11 cellular contexts compared by ENCODE assay signal in genomic region chr5:132814441-132815294, GRCh38. TPM values are rescaled to one million over a fixed set of nuclear protein-coding genes. Genes with fewer than 3 reads are reported as not detected.
DNase-seq lines count a peak whose midpoint lies in the region; ATAC-seq and TF ChIP-seq lines count a peak whose summit lies in the region.
"Had no signal": no experiment of that assay in that cellular context is flagged by ENCODE, and none has a peak within 500 bp of the region (broad histone marks: within the 10 kb centered on the region; RNA-seq: fewer than 3 reads in every experiment).

No MANE protein-coding gene starts in this region.

- H3K4ac ChIP-seq in mesendoderm (ENCODE audit: low read depth, low read length) = no peak overlapping the region

- no peak overlapping the region for H3K27ac Mint-ChIP-seq in activated CD8-positive, alpha-beta memory T cell treated with anti-CD3 and anti-CD28 coated beads, Interleukin-2, amount 10 ng/mL, durations not matched to agents 7 days and 5 days

- H2BK15ac ChIP-seq in mesendoderm (replicated peaks; ENCODE audit: low read depth) = no peak overlapping the region

- H3K18ac ChIP-seq in mesendoderm (ENCODE audit: low read length) = no peak overlapping the region

- H2BK5ac ChIP-seq in mesendoderm (ENCODE audit: low read length) = no peak overlapping the region

- no peaks in the 10 kb centered on the region for H3K79me1 ChIP-seq in mesendoderm (ENCODE audit: low read length)

- no peak for TF ChIP-seq CTCF in coronary artery (IDR thresholded peaks at IDR 0.05)
- no peak for TF ChIP-seq CTCF in testis (IDR thresholded peaks at IDR 0.05)

- H3K36me3 ChIP-seq in mesendoderm (ENCODE audit: control insufficient read depth, insufficient read depth, low read length) = no peaks in the 10 kb centered on the region
- H3K36me3 ChIP-seq in testis (ENCODE audit: low read depth, missing control alignments) = no peaks in the 10 kb centered on the region

- H3K4me1 ChIP-seq in mesendoderm (ENCODE audit: control insufficient read depth, low read depth, low read length) (no peaks in the 10 kb centered on the region), testis (no peaks in the 10 kb centered on the region)

- H3K27me3 ChIP-seq in mesendoderm (ENCODE audit: insufficient read depth, low read length, poor library complexity) (peaks cover 25% of the 10 kb centered on the region), testis (no peaks in the 10 kb centered on the region)

- no peak for DNase-seq in activated CD8-positive, alpha-beta memory T cell treated with anti-CD3 and anti-CD28 coated beads, Interleukin-2, amount 10 ng/mL, durations not matched to agents 7 days and 5 days
- no peak for DNase-seq in activated CD8-positive, alpha-beta memory T cell treated with anti-CD3 and anti-CD28 coated beads for 24 hours
- DNase-seq in coronary artery (ENCODE audit: low spot score) = no peak
- peak; percentile 65 for DNase-seq in mesendoderm
- DNase-seq in testis = peak; percentile 24
- DNase-seq: activated CD4-positive, alpha-beta T cell treated with anti-CD3 and anti-CD28 coated beads for 1 hour; stimulated activated CD4-positive, alpha-beta T cell treated with anti-CD3 and anti-CD28 coated beads, Interleukin-12 subunit alpha, Interleukin-12 subunit beta, amount 100 ng/mL, for 4 hours had no signal

- no peak overlapping the region for H4K8ac ChIP-seq in mesendoderm (ENCODE audit: low read depth, low read length)

- no peak for TF ChIP-seq POLR2A in testis (IDR thresholded peaks at IDR 0.05)

- peak overlapping the region; percentile 21 for H3K4me3 Mint-ChIP-seq in activated CD8-positive, alpha-beta memory T cell treated with anti-CD3 and anti-CD28 coated beads, Interleukin-2, amount 10 ng/mL, durations not matched to agents 7 days and 5 days

- no peaks in the 10 kb centered on the region for H3K9me3 Mint-ChIP-seq in activated CD8-positive, alpha-beta memory T cell treated with anti-CD3 and anti-CD28 coated beads, Interleukin-2, amount 10 ng/mL, durations not matched to agents 7 days and 5 days (ENCODE audit: low read depth)

- H3K4me2 ChIP-seq in mesendoderm (ENCODE audit: low read length) = peak overlapping the region; percentile 34

- H2BK120ac ChIP-seq in mesendoderm (ENCODE audit: low read depth, low read length) = no peak overlapping the region

- ATAC-seq in activated CD8-positive, alpha-beta memory T cell treated with anti-CD3 and anti-CD28 coated beads, Interleukin-2, amount 10 ng/mL, durations not matched to agents 7 days and 5 days = no peak
- no peak for ATAC-seq in GM19452 (IDR thresholded peaks at IDR 0.05; ENCODE audit: unreplicated experiment)
- no peak for ATAC-seq in GM18858 (IDR thresholded peaks at IDR 0.05; ENCODE audit: unreplicated experiment)
- ATAC-seq in HG03159 (IDR thresholded peaks at IDR 0.05; ENCODE audit: unreplicated experiment) = no peak

- H2AK5ac ChIP-seq in mesendoderm (ENCODE audit: low read length) = no peak overlapping the region

- peak overlapping the region; percentile 85 for H3K23ac ChIP-seq in mesendoderm (ENCODE audit: low read length)

- H3K36me3 Mint-ChIP-seq in activated CD8-positive, alpha-beta memory T cell treated with anti-CD3 and anti-CD28 coated beads, Interleukin-2, amount 10 ng/mL, durations not matched to agents 7 days and 5 days = peaks cover 1% of the 10 kb centered on the region

- H3K27ac ChIP-seq in coronary artery = no peak overlapping the region
- no peak overlapping the region for H3K27ac ChIP-seq in mesendoderm (ENCODE audit: low read depth, low read length)
- no peak overlapping the region for H3K27ac ChIP-seq in testis

- CTCF ChIA-PET in activated CD8-positive, alpha-beta memory T cell treated with anti-CD3 and anti-CD28 coated beads, Interleukin-2, amount 10 ng/mL, durations not matched to agents 7 days and 5 days (lab: Charles Lee) = interaction anchor here (1.0 to 1.8 kb wide), 5 partner anchors 10 to 288 kb away, joined by 3 to 6 read pairs (median 4); partner anchors contain the start of gene CCNI2

- peak overlapping the region; percentile 24 for H3K9ac ChIP-seq in mesendoderm (ENCODE audit: low read length)

- no peak overlapping the region for H4K5ac ChIP-seq in mesendoderm (ENCODE audit: low read length)

- no peaks in the 10 kb centered on the region for H3K79me2 ChIP-seq in mesendoderm (ENCODE audit: control insufficient read depth, insufficient read depth, low read length)

- H3K4me3 ChIP-seq in coronary artery = peak overlapping the region; percentile 61
- H3K4me3 ChIP-seq in mesendoderm (ENCODE audit: low read length) = no peak overlapping the region
- H3K4me3 ChIP-seq in testis = peak overlapping the region; percentile 48 to 60

- peaks cover 47% of the 10 kb centered on the region for H3K27me3 Mint-ChIP-seq in activated CD8-positive, alpha-beta memory T cell treated with anti-CD3 and anti-CD28 coated beads, Interleukin-2, amount 10 ng/mL, durations not matched to agents 7 days and 5 days

- H3K9me3 ChIP-seq in testis = no peaks in the 10 kb centered on the region

- intact Hi-C loops in testis (cut with DNase I; ENCODE audit: low total_unique reads) = no loop called here

- H3K4me1 Mint-ChIP-seq in activated CD8-positive, alpha-beta memory T cell treated with anti-CD3 and anti-CD28 coated beads, Interleukin-2, amount 10 ng/mL, durations not matched to agents 7 days and 5 days = peaks cover 17% of the 10 kb centered on the region

- peak overlapping the region; percentile 46 for H3K56ac ChIP-seq in mesendoderm (ENCODE audit: low read length)

- no CpG with 5 or more reads among the region's 92 CpGs for WGBS in mesendoderm (ENCODE audit: extremely low coverage, insufficient coverage, low lambda C conversion rate)
- WGBS in testis, 2 donors = 64 to 79% methylated on average over 32 to 37 of the region's 92 CpGs

RNA-seq across cellular contexts. Expression of gene SOWAHA, which starts 1.6 kb away (rescaled TPM):
- total RNA-seq in activated CD8-positive, alpha-beta memory T cell treated with anti-CD3 and anti-CD28 coated beads, Interleukin-2, amount 10 ng/mL, durations not matched to agents 7 days and 5 days = under 1 TPM in 1 of 2 experiments, not detected in 1; 0.42 TPM
- 0.04 TPM for polyA plus RNA-seq in mesendoderm (2013, experiment 1 of 2)
- polyA plus RNA-seq in mesendoderm (2013, experiment 2 of 2) = 0.01 TPM
- 1 to 10 TPM; 1.2 to 1.3 TPM for total RNA-seq in testis
- 0.46 TPM for polyA plus RNA-seq in testis (ENCODE audit: insufficient read depth, low read depth, low replicate concordance)

RNA-seq across cellular contexts. Expression of gene SHROOM1, which starts 15.8 kb away (rescaled TPM):
- 10 to 100 TPM in 1 of 2 experiments, 1 to 10 TPM in 1; 4.4 to 11.5 TPM for total RNA-seq in activated CD8-positive, alpha-beta memory T cell treated with anti-CD3 and anti-CD28 coated beads, Interleukin-2, amount 10 ng/mL, durations not matched to agents 7 days and 5 days
- 1.6 TPM for polyA plus RNA-seq in mesendoderm (2013, experiment 1 of 2)
- polyA plus RNA-seq in mesendoderm (2013, experiment 2 of 2) = 1.8 TPM
- 1 to 10 TPM; 9.0 to 9.6 TPM for total RNA-seq in testis
- polyA plus RNA-seq in testis (ENCODE audit: insufficient read depth, low read depth, low replicate concordance) = 2.1 TPM

RNA-seq across cellular contexts. Expression of gene SEPTIN8, which starts 37.6 kb away (rescaled TPM):
- 10 to 100 TPM; 43.7 to 57.3 TPM for total RNA-seq in activated CD8-positive, alpha-beta memory T cell treated with anti-CD3 and anti-CD28 coated beads, Interleukin-2, amount 10 ng/mL, durations not matched to agents 7 days and 5 days
- 13.7 TPM for polyA plus RNA-seq in mesendoderm (2013, experiment 1 of 2)
- 14.3 TPM for polyA plus RNA-seq in mesendoderm (2013, experiment 2 of 2)
- total RNA-seq in testis = 10 to 100 TPM; 12.4 to 13.9 TPM
- polyA plus RNA-seq in testis (ENCODE audit: insufficient read depth, low read depth, low replicate concordance) = 16.4 TPM

RNA-seq across cellular contexts. Expression of gene GDF9, which starts 51.6 kb away (rescaled TPM):
- under 1 TPM; 0.26 to 0.67 TPM for total RNA-seq in activated CD8-positive, alpha-beta memory T cell treated with anti-CD3 and anti-CD28 coated beads, Interleukin-2, amount 10 ng/mL, durations not matched to agents 7 days and 5 days
- polyA plus RNA-seq in mesendoderm (2013, experiment 1 of 2) = 0.14 TPM
- polyA plus RNA-seq in mesendoderm (2013, experiment 2 of 2) = 0.10 TPM
- 10 to 100 TPM in 1 of 2 donors, 1 to 10 TPM in 1; 5.7 to 13.5 TPM for total RNA-seq in testis
- 14.2 TPM for polyA plus RNA-seq in testis (ENCODE audit: insufficient read depth, low read depth, low replicate concordance)
- total RNA-seq: PC-3 had no signal

RNA-seq across cellular contexts. Expression of gene UQCRQ, which starts 51.8 kb away (rescaled TPM):
- 100 to 1,000 TPM; 344 to 446 TPM for total RNA-seq in activated CD8-positive, alpha-beta memory T cell treated with anti-CD3 and anti-CD28 coated beads, Interleukin-2, amount 10 ng/mL, durations not matched to agents 7 days and 5 days
- 559 TPM for polyA plus RNA-seq in mesendoderm (2013, experiment 1 of 2)
- 561 TPM for polyA plus RNA-seq in mesendoderm (2013, experiment 2 of 2)
- 100 to 1,000 TPM; 154 to 171 TPM for total RNA-seq in testis
- 167 TPM for polyA plus RNA-seq in testis (ENCODE audit: insufficient read depth, low read depth, low replicate concordance)

Comparison
In these comparisons a context has a peak if more than half of its experiments do, and no peak if none do; other contexts are left out.
1. DNase-seq: peak in mesendoderm (single experiment) and testis (single experiment); none in activated CD8-positive, alpha-beta memory T cell treated with anti-CD3 and anti-CD28 coated beads, Interleukin-2, amount 10 ng/mL, durations not matched to agents 7 days and 5 days (single experiment), activated CD8-positive, alpha-beta memory T cell treated with anti-CD3 and anti-CD28 coated beads for 24 hours (single experiment) and coronary artery (single experiment).